Comparison of ENCODE assay signal across 8 cellular contexts in genomic region chr9:136996361-136997281, GRCh38. TPM values are rescaled to one million over a fixed set of nuclear protein-coding genes. Genes with fewer than 3 reads are reported as not detected.
DNase-seq lines count a peak whose midpoint lies in the region; ATAC-seq and TF ChIP-seq lines count a peak whose summit lies in the region.

Gene CLIC3 (minus strand): TSS chr9:136996568. CDS start chr9:136996543, 25 bp downstream.

- H3K27me3 ChIP-seq in Karpas-422 (ENCODE audit: low read length) (no peaks in the 10 kb centered on the region), iPS-20b (ENCODE audit: insufficient read depth, low read length) (peaks cover under 1% of the 10 kb centered on the region; the same call in 1 of the 2 replicates)

- no peak within 1 kb of the TSS for H2AFZ ChIP-seq in Karpas-422 (ENCODE audit: low read length)

- H3K4me3 ChIP-seq in Karpas-422 (ENCODE audit: low read length): no peak within 1 kb of the TSS
- H3K4me3 ChIP-seq in iPS-20b (ENCODE audit: low read length): peak within 1 kb of the TSS; percentile 61

- intact Hi-C loops in CD14-positive monocyte (cut with micrococcal nuclease): loop anchor here in 1 of 2 donors (5.0 kb wide), 1 partner anchor 36 kb away; the partner anchor contains the start of gene FUT7

- peaks cover 30% of the 10 kb centered on the region for H3K4me1 ChIP-seq in Karpas-422 (ENCODE audit: low read length)
- no peaks in the 10 kb centered on the region; the same call in 1 of the 2 replicates for H3K4me1 ChIP-seq in iPS-20b (ENCODE audit: insufficient read depth, low read length)

- no peak for TF ChIP-seq CTCF in CD14-positive monocyte (IDR thresholded peaks at IDR 0.05)

- H3K9ac ChIP-seq in Karpas-422 (ENCODE audit: low read length): no peak within 1 kb of the TSS
- peak within 1 kb of the TSS; percentile 25; the same call in 1 of the 2 replicates for H3K9ac ChIP-seq in iPS-20b (ENCODE audit: low read depth, low read length)

- H3K36me3 Mint-ChIP-seq in CD14-positive monocyte: peaks cover 10 to 12% of the 10 kb centered on the region in 2 donors

- H3K36me3 ChIP-seq in Karpas-422 (ENCODE audit: insufficient read depth, low read length): no peaks in the 10 kb centered on the region
- H3K36me3 ChIP-seq in iPS-20b (ENCODE audit: insufficient read depth, low read depth, low read length): peaks cover 5% of the 10 kb centered on the region; the same call in 1 of the 2 replicates

- 0 out of 2 replicates have a peak, but pooled peaks cover 5% of the 10 kb centered on the region for H3K79me2 ChIP-seq in Karpas-422 (ENCODE audit: low read length)

- H3K4me2 ChIP-seq in Karpas-422 (ENCODE audit: low read depth, low read length, poor library complexity, severe bottlenecking): peak within 1 kb of the TSS; percentile 30

- peaks cover 6% of the 10 kb centered on the region; the same call in 1 of the 2 replicates for H4K20me1 ChIP-seq in Karpas-422 (ENCODE audit: insufficient read depth, low read depth, low read length)

- peaks cover 70% of the 10 kb centered on the region for H3K4me1 Mint-ChIP-seq in CD14-positive monocyte

- H3K9me2 ChIP-seq in Karpas-422 (replicated peaks; ENCODE audit: insufficient read depth, low read length): no peaks in the 10 kb centered on the region

- H3K27me3 Mint-ChIP-seq in CD14-positive monocyte (ENCODE audit: low read depth in 3 of 3): peaks cover 23 to 50% (median 39%) of the 10 kb centered on the region in 3 donors

- H3K9me3 ChIP-seq in Karpas-422 (ENCODE audit: low read length): no peaks in the 10 kb centered on the region
- no peaks in the 10 kb centered on the region for H3K9me3 ChIP-seq in iPS-20b (ENCODE audit: insufficient read depth, low read depth, low read length)

- peak within 1 kb of the TSS; percentile 37 to 83 for H3K4me3 Mint-ChIP-seq in CD14-positive monocyte

- H3K27ac Mint-ChIP-seq in CD14-positive monocyte: peak within 1 kb of the TSS in 2 of 7 donors; percentile 20 to 31

- H3K27ac ChIP-seq in Karpas-422 (ENCODE audit: low read length) (no peak within 1 kb of the TSS), iPS-20b (ENCODE audit: low read length) (no peak within 1 kb of the TSS)

- peaks cover 0 to 8% (median 0%) of the 10 kb centered on the region in 7 donors for H3K9me3 Mint-ChIP-seq in CD14-positive monocyte

- ATAC-seq in HG03039 (IDR thresholded peaks at IDR 0.05; ENCODE audit: unreplicated experiment) (no peak), HG02852 (IDR thresholded peaks at IDR 0.05; ENCODE audit: unreplicated experiment) (no peak)

- no peak for DNase-seq in CD14-positive monocyte (ENCODE audit: low spot score)
- DNase-seq in Karpas-422: peak; percentile 66
- peak; percentile 31 for DNase-seq in activated T-cell treated with anti-CD3 and anti-CD28 coated beads for 48 hours (ENCODE audit: low read depth)
- DNase-seq in stimulated activated naive CD4-positive, alpha-beta T cell treated with Interleukin-2 at 50 U/mL for 16 hours (lab: John Stamatoyannopoulos, UW): peak; percentile 32
- no peak for DNase-seq in NOMO-1 treated with dmso at 0.1 percent for 144 hours (lab: John Stamatoyannopoulos, UW; ENCODE audit: unreplicated experiment)

RNA-seq across cellular contexts. Expression of gene CLIC3, which starts in this region (rescaled TPM):
- polyA plus RNA-seq in CD14-positive monocyte: under 1 TPM in 1 of 2 donors, not detected in 1; 0.51 TPM
- not detected in 2 replicates for total RNA-seq in Karpas-422 (2014; rRNA removed; shearing (Covaris generic); ENCODE audit: low replicate concordance)

Comparison
In these comparisons a context has a peak if more than half of its experiments do, and no peak if none do; other contexts are left out.
1. Peak in DNase-seq and H3K4me2 ChIP-seq in Karpas-422; RNA of the gene not detected or under 1 TPM.
2. DNase-seq: peak in activated T-cell treated with anti-CD3 and anti-CD28 coated beads for 48 hours (single experiment) and stimulated activated naive CD4-positive, alpha-beta T cell treated with Interleukin-2 at 50 U/mL for 16 hours (single experiment); none in CD14-positive monocyte (single experiment) and NOMO-1 treated with dmso at 0.1 percent for 144 hours (single experiment).